ENCODE assay signal across 1 cellular context in genomic region chr19:35026418-35026817, GRCh38.
TF ChIP-seq lines count a peak whose summit lies in the region.

No MANE protein-coding gene starts in this region.

TF ChIP-seq in GM23338, 12 proteins besides CTCF, POLR2A, EP300 and RAD21 (continued from another document):
- TF ChIP-seq ZNF462 (CRISPR knock-in tag; IDR thresholded peaks at IDR 0.05) (no peak), POLR2AphosphoS5 (IDR thresholded peaks at IDR 0.05; ENCODE audit: low read depth) (no peak), EZH2phosphoT487 (IDR thresholded peaks at IDR 0.05; ENCODE audit: unreplicated experiment) (no peak), CREB1 (CRISPR knock-in tag; IDR thresholded peaks at IDR 0.05; ENCODE audit: low read depth) (no peak), ETS1 (IDR thresholded peaks at IDR 0.05) (no peak), ZNF331 (CRISPR knock-in tag; IDR thresholded peaks at IDR 0.05; ENCODE audit: low read depth) (no peak), ZNF114 (CRISPR knock-in tag; IDR thresholded peaks at IDR 0.05) (no peak)
